Comparison of ENCODE assay signal across 23 cellular contexts in genomic region chr4:176309772-176310171, GRCh38. TPM values are rescaled to one million over a fixed set of nuclear protein-coding genes. Genes with fewer than 3 reads are reported as not detected.
DNase-seq lines count a peak whose midpoint lies in the region; ATAC-seq, FAIRE-seq and TF ChIP-seq lines count a peak whose summit lies in the region.
"Had no signal": no experiment of that assay in that cellular context is flagged by ENCODE, and none has a peak within 500 bp of the region (broad histone marks: within the 10 kb centered on the region; RNA-seq: fewer than 3 reads in every experiment).

No MANE protein-coding gene starts in this region.

- POLR2A ChIA-PET in A549 (lab: Yijun Ruan, JAX) = no interaction called here

- CTCF ChIA-PET in A549 (lab: Yijun Ruan, JAX) = no interaction called here

- H3K4me1 ChIP-seq in A549 = no peaks in the 10 kb centered on the region
- H3K4me1 ChIP-seq: adrenal gland had no signal

- no peak overlapping the region for H3K4me2 ChIP-seq in A549
- H3K4me2 ChIP-seq: smooth muscle cell had no signal

- no peak for TF ChIP-seq RAD21 in A549 (conservative IDR thresholded peaks at IDR 0.05 in 1 of 2, IDR thresholded peaks at IDR 0.05 in 1 of 2)

- in situ Hi-C loops in ACHN (cut with HindIII; ENCODE audit: low pct_ligation_motif_present, low pct_unique_long_range_greater_than_20kb, low sequenced_read_pairs) (no loop called here), GM13976 (cut with MboI; ENCODE audit: low sequenced_read_pairs, unreplicated experiment) (no loop called here)

- DNase-seq in A549 (ENCODE audit: low read depth in 1 of 2, low spot score in 1 of 2) (peak in 1 of 2 experiments; percentile 16), NAMALWA (ENCODE audit: low spot score) (peak; percentile 54), fibroblast of gingiva (ENCODE audit: low read depth) (peak; percentile 6), ACHN (no peak), GM13976 (ENCODE audit: low spot score) (no peak), islet precursor cell (no peak)
- no peak for DNase-seq in activated CD4-positive, alpha-beta T cell treated with anti-CD3 and anti-CD28 coated beads, Interleukin-2, amount 50 U/mL, for 4 hours
- DNase-seq: 8988T; activated CD4-positive, alpha-beta T cell treated with anti-CD3 and anti-CD28 coated beads, Interleukin-2, amount 10 ng/mL, durations not matched to agents 7 days and 5 days; activated gamma-delta T cell treated with Interleukin-2 at 50 U/mL for 16 hours; adrenal gland; NCI-H1092 treated with DMSO at 0.1 percent for 48 hours; NCI-H524; stimulated activated CD4-positive, alpha-beta T cell treated with anti-CD3 and anti-CD28 coated beads, Interleukin-4, amount 100 ng/mL, for 1 hour; stomach; T-cell had no signal

- TF ChIP-seq POLR2A in A549 (IDR thresholded peaks at IDR 0.05; ENCODE audit: low read length) = no peak

- no peak overlapping the region for H3K27ac ChIP-seq in A549
- H3K27ac ChIP-seq: adrenal gland, HL-60, neutrophil, stomach had no signal

- peak in 1 of 2 experiments; percentile 51; a peak in 2 of 6 replicates for ATAC-seq in A549
- ATAC-seq in HG02981 (IDR thresholded peaks at IDR 0.05; ENCODE audit: unreplicated experiment) = peak; percentile 29
- ATAC-seq: esophagus mucosa, Right ventricle myocardium inferior, T-cell had no signal

- no peak for TF ChIP-seq CTCF in A549 (IDR thresholded peaks at IDR 0.05)
- TF ChIP-seq CTCF in GM13976 (IDR thresholded peaks at IDR 0.05; ENCODE audit: borderline replicate concordance, control extremely low read depth, extremely low read depth, insufficient read depth, missing control alignments) = no peak

- no peak for TF ChIP-seq EP300 in A549 (IDR thresholded peaks at IDR 0.05)

- no peak overlapping the region for H3K4me3 ChIP-seq in A549
- H3K4me3 ChIP-seq: adrenal gland, mucosa of descending colon, smooth muscle cell, stomach had no signal

- no peak for FAIRE-seq in A549 (lab: Jason Lieb, UNC)

- H3K9me3 ChIP-seq in A549 = no peaks in the 10 kb centered on the region
- H3K9me3 ChIP-seq: adrenal gland, mucosa of descending colon, neutrophil, stomach had no signal

TF ChIP-seq in A549, 52 proteins besides CTCF, POLR2A, EP300 and RAD21:
- TF ChIP-seq PBX3 (IDR thresholded peaks at IDR 0.05) (no peak), FOSL2 (IDR thresholded peaks at IDR 0.05) (no peak), FOSL2 (CRISPR knock-in tag; IDR thresholded peaks at IDR 0.05) (no peak), KDM1A (IDR thresholded peaks at IDR 0.05; ENCODE audit: low read depth) (no peak), FOXS1 (CRISPR knock-in tag; IDR thresholded peaks at IDR 0.05) (peak; percentile 68; the same call in 1 of the 2 replicates), RFX5 (IDR thresholded peaks at IDR 0.05) (no peak), HEYL (CRISPR knock-in tag; IDR thresholded peaks at IDR 0.05) (no peak), NR3C1 (IDR thresholded peaks at IDR 0.05) (no peak)

RNA-seq across cellular contexts. Expression of gene SPCS3, which starts 10.0 kb away (rescaled TPM):
- polyA plus RNA-seq in A549 (2011; rRNA removed) (35.7 and 44.5 TPM in 2 replicates), A549 (2017; fragmentation: RNase III; extraction: RNeasy Plus Mini Kit Qiagen cat#74134 plus additional on column Dnase treatment) (31.3 to 33.2 TPM (median 32.9 TPM) in 3 replicates)
- polyA plus RNA-seq in A549 (2012; cell fraction: cytosol; rRNA removed) = 11.2 and 14.2 TPM in 2 replicates
- 10.2 and 11.6 TPM in 2 replicates for polyA plus RNA-seq in A549 (2012; cell fraction: nucleus; rRNA removed)
- 11.0 and 11.5 TPM in 2 replicates for polyA minus RNA-seq in A549 (2011; rRNA and poly(A)+ RNA removed)

RNA-seq across cellular contexts. Expression of gene ASB5, which starts 40.8 kb away (rescaled TPM):
- polyA plus RNA-seq in A549 (2011; rRNA removed) = not detected in 2 replicates
- not detected in 2 replicates for polyA plus RNA-seq in A549 (2012; cell fraction: cytosol; rRNA removed)
- polyA plus RNA-seq in A549 (2012; cell fraction: nucleus; rRNA removed) = not detected in 2 replicates
- not detected in 3 replicates for polyA plus RNA-seq in A549 (2017; fragmentation: RNase III; extraction: RNeasy Plus Mini Kit Qiagen cat#74134 plus additional on column Dnase treatment)
- 0.08 TPM in 1 of 2 replicates, not detected in the other for polyA minus RNA-seq in A549 (2011; rRNA and poly(A)+ RNA removed)
- polyA plus RNA-seq: smooth muscle cell had no signal

Comparison
In these comparisons a context has a peak if more than half of its experiments do, and no peak if none do; other contexts are left out.
1. DNase-seq: peak in NAMALWA (single experiment) and fibroblast of gingiva (single experiment); none in ACHN (single experiment), GM13976 (single experiment), activated CD4-positive, alpha-beta T cell treated with anti-CD3 and anti-CD28 coated beads, Interleukin-2, amount 50 U/mL, for 4 hours (0 of 2) and islet precursor cell (single experiment).